ENCODE assay signal across 1 cellular context in genomic region chrX:124299323-124299722, GRCh38. TPM values are rescaled to one million over a fixed set of nuclear protein-coding genes. Genes with fewer than 3 reads are reported as not detected.
"Had no signal": no experiment of that assay in that cellular context is flagged by ENCODE, and none has a peak within 500 bp of the region (broad histone marks: within the 10 kb centered on the region; RNA-seq: fewer than 3 reads in every experiment).

No MANE protein-coding gene starts in this region.

RNA-seq across cellular contexts. Expression of gene TEX13D, which starts 33.1 kb away (rescaled TPM):
- total RNA-seq: G401 had no signal

RNA-seq across cellular contexts. Expression of gene SH2D1A, which starts 47.0 kb away (rescaled TPM):
- total RNA-seq: G401 had no signal
